In the genomic region with DNA sequence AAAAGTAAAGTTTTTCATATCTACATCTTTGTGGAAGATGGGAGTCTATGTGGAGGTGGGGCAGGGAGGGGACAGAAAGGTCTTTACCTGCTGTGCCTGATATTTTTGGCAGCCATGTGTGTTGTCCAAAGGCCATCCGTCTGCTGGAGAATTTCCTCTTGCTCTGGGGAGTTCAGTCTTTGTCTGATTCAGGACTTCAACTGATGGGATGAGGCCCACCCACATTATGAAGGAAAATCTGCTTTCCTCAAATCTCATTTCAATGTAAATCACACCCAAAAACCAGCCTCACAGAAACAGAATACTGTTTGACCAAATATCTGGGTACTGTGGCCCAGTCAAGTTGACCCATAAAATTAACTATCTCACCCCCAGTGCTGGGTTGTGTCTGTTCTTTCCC, we compare ENCODE assay signal across 1 cellular context.
TF ChIP-seq lines count a peak whose summit lies in the region.

No MANE protein-coding gene starts in this region.

TF ChIP-seq in HEK293, 187 proteins besides CTCF, POLR2A, EP300 and RAD21:
- TF ChIP-seq, protein P1, sequence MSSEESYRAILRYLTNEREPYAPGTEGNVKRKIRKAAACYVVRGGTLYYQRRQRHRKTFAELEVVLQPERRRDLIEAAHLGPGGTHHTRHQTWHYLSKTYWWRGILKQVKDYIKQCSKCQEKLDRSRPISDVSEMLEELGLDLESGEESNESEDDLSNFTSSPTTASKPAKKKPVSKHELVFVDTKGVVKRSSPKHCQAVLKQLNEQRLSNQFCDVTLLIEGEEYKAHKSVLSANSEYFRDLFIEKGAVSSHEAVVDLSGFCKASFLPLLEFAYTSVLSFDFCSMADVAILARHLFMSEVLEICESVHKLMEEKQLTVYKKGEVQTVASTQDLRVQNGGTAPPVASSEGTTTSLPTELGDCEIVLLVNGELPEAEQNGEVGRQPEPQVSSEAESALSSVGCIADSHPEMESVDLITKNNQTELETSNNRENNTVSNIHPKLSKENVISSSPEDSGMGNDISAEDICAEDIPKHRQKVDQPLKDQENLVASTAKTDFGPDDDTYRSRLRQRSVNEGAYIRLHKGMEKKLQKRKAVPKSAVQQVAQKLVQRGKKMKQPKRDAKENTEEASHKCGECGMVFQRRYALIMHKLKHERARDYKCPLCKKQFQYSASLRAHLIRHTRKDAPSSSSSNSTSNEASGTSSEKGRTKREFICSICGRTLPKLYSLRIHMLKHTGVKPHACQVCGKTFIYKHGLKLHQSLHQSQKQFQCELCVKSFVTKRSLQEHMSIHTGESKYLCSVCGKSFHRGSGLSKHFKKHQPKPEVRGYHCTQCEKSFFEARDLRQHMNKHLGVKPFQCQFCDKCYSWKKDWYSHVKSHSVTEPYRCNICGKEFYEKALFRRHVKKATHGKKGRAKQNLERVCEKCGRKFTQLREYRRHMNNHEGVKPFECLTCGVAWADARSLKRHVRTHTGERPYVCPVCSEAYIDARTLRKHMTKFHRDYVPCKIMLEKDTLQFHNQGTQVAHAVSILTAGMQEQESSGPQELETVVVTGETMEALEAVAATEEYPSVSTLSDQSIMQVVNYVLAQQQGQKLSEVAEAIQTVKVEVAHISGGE (tag by site-specific recombination; conservative IDR thresholded peaks at IDR 0.05; ENCODE audit: low read depth): no peak
- peak; percentile 89 for TF ChIP-seq ZNF10 (tag by site-specific recombination; IDR thresholded peaks at IDR 0.05)
